Comparison of ENCODE assay signal across 24 cellular contexts in the genomic region with DNA sequence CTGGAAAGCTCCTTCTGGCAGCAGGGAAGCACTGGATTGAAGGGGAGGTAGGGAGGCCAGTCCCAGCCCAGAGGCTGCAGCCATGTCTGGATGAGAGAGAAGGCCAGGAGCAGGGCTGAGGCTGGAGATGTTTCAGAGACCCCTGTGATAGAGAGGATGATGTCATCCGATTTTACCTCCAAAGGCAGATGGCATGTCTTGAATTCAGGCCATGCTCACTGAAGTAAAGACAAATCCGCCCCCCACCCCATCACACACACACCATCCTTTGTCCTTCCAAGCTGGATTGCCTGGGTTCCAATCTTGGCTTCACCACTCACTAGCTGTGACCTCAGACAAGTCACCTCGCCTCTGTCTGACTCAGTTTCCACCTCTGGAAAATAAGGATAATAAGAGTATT.
"Had no signal": no experiment of that assay in that cellular context is flagged by ENCODE, and none has a peak within 500 bp of the region (broad histone marks: within the 10 kb centered on the region; RNA-seq: fewer than 3 reads in every experiment).

No MANE protein-coding gene starts in this region.

- H3K4me3 Mint-ChIP-seq: mesothelial cell of epicardium; naive B cell; natural killer cell; nephron progenitor cell; stimulated activated naive B cell treated with anti-CD40 and anti-IgM and Interleukin-4, amounts not matched to agents 10 μg/mL and 1 μg/mL and 100 μg/mL, for 72 hours had no signal

- DNase-seq: islet precursor cell; left ventricle myocardium inferior; naive B cell; natural killer cell; nephron progenitor cell; pancreas; posterior cingulate gyrus; retina; sigmoid colon; small intestine; stimulated activated CD4-positive, alpha-beta T cell treated with anti-CD3 and anti-CD28 coated beads, Interleukin-1b, Interleukin-23, amount 100 ng/mL, for 48 hours; stimulated activated CD4-positive, alpha-beta T cell treated with anti-CD3 and anti-CD28 coated beads, Interleukin-2, amount 100 ng/mL, for 48 hours; stimulated activated CD4-positive, alpha-beta T cell treated with anti-CD3 and anti-CD28 coated beads, Interleukin-4, amount 100 ng/mL, for 4 hours; stimulated activated CD8-positive, alpha-beta memory T cell treated with anti-CD3 and anti-CD28 coated beads, Interleukin-4, amount 100 ng/mL, for 48 hours; stimulated activated naive B cell treated with anti-CD40 and anti-IgM and Interleukin-4, amounts not matched to agents 10 μg/mL and 1 μg/mL and 100 μg/mL, for 72 hours; stimulated activated naive CD8-positive, alpha-beta T cell treated with anti-CD3 and anti-CD28 coated beads, Interleukin-15, Interleukin-2, amounts not matched to agents 100 U/mL and 50 U/mL, for 24 hours; stomach; testis; thyroid gland; transverse colon; upper lobe of left lung; uterus had no signal

- H3K4me1 Mint-ChIP-seq: mesothelial cell of epicardium, naive B cell, natural killer cell had no signal

- H3K36me3 Mint-ChIP-seq: mesothelial cell of epicardium; naive B cell; natural killer cell; stimulated activated naive B cell treated with anti-CD40 and anti-IgM and Interleukin-4, amounts not matched to agents 10 μg/mL and 1 μg/mL and 100 μg/mL, for 72 hours had no signal

- ATAC-seq: natural killer cell; pancreas; right cardiac atrium; stimulated activated naive B cell treated with anti-CD40 and anti-IgM and Interleukin-4, amounts not matched to agents 10 μg/mL and 1 μg/mL and 100 μg/mL, for 72 hours; stimulated activated naive CD8-positive, alpha-beta T cell treated with anti-CD3 and anti-CD28 coated beads, Interleukin-15, Interleukin-2, amounts not matched to agents 100 U/mL and 50 U/mL, for 24 hours had no signal

- H3K9me3 Mint-ChIP-seq: mesothelial cell of epicardium; natural killer cell; stimulated activated naive B cell treated with anti-CD40 and anti-IgM and Interleukin-4, amounts not matched to agents 10 μg/mL and 1 μg/mL and 100 μg/mL, for 72 hours had no signal

- FAIRE-seq: pancreas, small intestine had no signal

- H3K27ac Mint-ChIP-seq: mesothelial cell of epicardium; natural killer cell; stimulated activated naive B cell treated with anti-CD40 and anti-IgM and Interleukin-4, amounts not matched to agents 10 μg/mL and 1 μg/mL and 100 μg/mL, for 72 hours had no signal
